In the genomic region with DNA sequence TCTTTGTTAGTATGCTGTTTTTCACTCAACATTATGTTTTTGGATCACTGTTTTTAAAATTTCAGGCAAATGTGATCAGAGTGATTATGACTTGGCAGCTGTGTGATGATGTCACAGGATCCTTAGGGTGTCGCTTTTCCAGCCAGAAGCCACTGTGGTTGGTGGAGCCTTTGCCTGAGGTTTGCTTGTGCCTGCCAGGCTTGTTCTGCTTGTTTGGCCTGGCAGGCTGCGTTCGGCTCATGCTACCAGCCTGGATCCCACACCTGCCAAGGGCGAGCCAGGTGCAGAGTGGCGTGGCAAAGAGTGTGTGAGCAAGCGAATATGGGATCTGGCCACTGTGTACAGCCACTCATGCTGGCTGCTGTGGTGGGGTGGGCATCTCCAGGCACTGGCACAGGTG, we compare ENCODE assay signal across 13 cellular contexts. TPM values are rescaled to one million over a fixed set of nuclear protein-coding genes. Genes with fewer than 3 reads are reported as not detected.
DNase-seq lines count a peak whose midpoint lies in the region; ATAC-seq and TF ChIP-seq lines count a peak whose summit lies in the region.
"Had no signal": no experiment of that assay in that cellular context is flagged by ENCODE, and none has a peak within 500 bp of the region (broad histone marks: within the 10 kb centered on the region; RNA-seq: fewer than 3 reads in every experiment).

No MANE protein-coding gene starts in this region.

- no peaks in the 10 kb centered on the region for H3K36me3 ChIP-seq in lower lobe of right lung
- H3K36me3 ChIP-seq: cardiac muscle cell, right lobe of liver, thoracic aorta had no signal

- no peak overlapping the region for H3K4me3 ChIP-seq in lower lobe of right lung
- H3K4me3 ChIP-seq: cardiac muscle cell, right lobe of liver, thoracic aorta had no signal

- TF ChIP-seq CTCF in lower lobe of right lung (IDR thresholded peaks at IDR 0.05), result no peak

- peaks cover 8% of the 10 kb centered on the region for H3K4me1 ChIP-seq in lower lobe of right lung
- H3K4me1 ChIP-seq: right lobe of liver had no signal

- DNase-seq in NCI-H748 (lab: John Stamatoyannopoulos, UW; ENCODE audit: unreplicated experiment) (peak; percentile 26), NCI-H748 treated with DMSO at 0.1 percent for 48 hours (lab: John Stamatoyannopoulos, UW) (no peak), SHP77 treated with DMSO at 0.1 percent for 48 hours (lab: John Stamatoyannopoulos, UW) (peak; percentile 21), lower lobe of right lung (no peak), NCI-H524 treated with DMSO at 0.1 percent for 48 hours (lab: John Stamatoyannopoulos, UW) (no peak)
- DNase-seq in activated CD4-positive, alpha-beta T cell treated with anti-CD3 and anti-CD28 coated beads for 1 hour, result no peak
- no peak for DNase-seq in activated naive CD4-positive, alpha-beta T cell (lab: John Stamatoyannopoulos, UW)
- DNase-seq: activated gamma-delta T cell treated with Interleukin-2 at 50 U/mL for 16 hours; NK-92 treated with Interleukin-12 subunit alpha and Interleukin-12 subunit beta, amount 100 ng/mL, for 24 hours; right lobe of liver had no signal

- no peak overlapping the region for H3K27ac ChIP-seq in lower lobe of right lung
- H3K27ac ChIP-seq: cardiac muscle cell, right lobe of liver, thoracic aorta had no signal

- peak; percentile 70 to 75 for ATAC-seq in lower lobe of right lung
- no peak for ATAC-seq in GM18870 (IDR thresholded peaks at IDR 0.05; ENCODE audit: unreplicated experiment)

- no peaks in the 10 kb centered on the region for H3K27me3 ChIP-seq in lower lobe of right lung (ENCODE audit: low read depth)
- H3K27me3 ChIP-seq: cardiac muscle cell, right lobe of liver had no signal

- intact Hi-C loops in lower lobe of right lung (cut with DNase I), result no loop called here

- H3K9me3 ChIP-seq in lower lobe of right lung, result no peaks in the 10 kb centered on the region
- H3K9me3 ChIP-seq: right lobe of liver, thoracic aorta had no signal

RNA-seq across cellular contexts. Expression of gene ADK, which starts 55.7 kb away (rescaled TPM):
- total RNA-seq in lower lobe of right lung, result 40.2 TPM

RNA-seq across cellular contexts. Expression of gene AP3M1, which starts 56.1 kb away (rescaled TPM):
- total RNA-seq in lower lobe of right lung, result 33.7 TPM

Comparison
In these comparisons a context has a peak if more than half of its experiments do, and no peak if none do; other contexts are left out.
1. DNase-seq: peak in NCI-H748 (single experiment) and SHP77 treated with DMSO at 0.1 percent for 48 hours (single experiment); none in NCI-H748 treated with DMSO at 0.1 percent for 48 hours (single experiment), lower lobe of right lung (single experiment), activated CD4-positive, alpha-beta T cell treated with anti-CD3 and anti-CD28 coated beads for 1 hour (single experiment), NCI-H524 treated with DMSO at 0.1 percent for 48 hours (single experiment) and activated naive CD4-positive, alpha-beta T cell (0 of 4).